ENCODE assay signal across 25 cellular contexts in the genomic region with DNA sequence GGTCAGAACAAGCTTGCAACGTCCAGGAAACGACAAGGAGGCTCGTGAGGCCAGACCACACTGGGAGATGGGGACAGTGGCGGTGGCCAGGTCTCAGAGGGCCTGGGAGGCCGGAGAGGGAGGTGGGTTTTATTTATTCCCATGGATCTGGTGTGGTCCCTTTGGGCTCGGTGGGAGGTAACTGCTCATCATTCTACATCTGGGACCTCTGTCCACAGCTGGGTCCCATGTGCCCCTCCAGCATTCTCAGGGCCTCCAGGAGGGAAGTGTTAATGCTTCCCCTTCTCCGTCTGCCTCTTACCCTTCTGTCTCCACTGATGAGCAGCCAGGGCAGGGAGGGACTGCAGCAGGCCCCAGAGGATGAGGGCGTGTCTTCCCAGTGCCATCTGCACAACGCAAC. TPM values are rescaled to one million over a fixed set of nuclear protein-coding genes. Genes with fewer than 3 reads are reported as not detected.
DNase-seq lines count a peak whose midpoint lies in the region; ATAC-seq and TF ChIP-seq lines count a peak whose summit lies in the region.
"Had no signal": no experiment of that assay in that cellular context is flagged by ENCODE, and none has a peak within 500 bp of the region (broad histone marks: within the 10 kb centered on the region; RNA-seq: fewer than 3 reads in every experiment).

No MANE protein-coding gene starts in this region.

- WGBS in mesenchymal stem cell = 59% methylated on average over 8 of the region's 9 CpGs

- DNase-seq in Kasumi-1 (lab: John Stamatoyannopoulos, UW) (peak; percentile 29 to 40), mesenchymal stem cell (no peak), type B pancreatic cell (ENCODE audit: extremely low spot score, unreplicated experiment) (no peak), amniotic stem cell (lab: John Stamatoyannopoulos, UW) (no peak), NOMO-1 treated with DMSO at 0.1 percent for 48 hours (lab: John Stamatoyannopoulos, UW; ENCODE audit: unreplicated experiment) (no peak)
- DNase-seq: activated CD4-positive, alpha-beta memory T cell treated with anti-CD3 and anti-CD28 coated beads for 36 hours; activated T-cell treated with anti-CD3 and anti-CD28 coated beads for 4 hours; amygdala; Calu3; caudate nucleus; dorsolateral prefrontal cortex; foreskin keratinocyte; hypothalamus; NCI-H1436; NCI-H774; PC-3; small intestine; stimulated activated CD4-positive, alpha-beta T cell treated with anti-CD3 and anti-CD28 coated beads, Interleukin-2, amount 100 ng/mL, for 48 hours; stimulated activated naive CD8-positive, alpha-beta T cell treated with anti-CD3 and anti-CD28 coated beads, Interleukin-15, Interleukin-2, amounts not matched to agents 100 U/mL and 50 U/mL, for 24 hours had no signal

- no peaks in the 10 kb centered on the region for H3K36me3 Mint-ChIP-seq in type B pancreatic cell
- H3K36me3 Mint-ChIP-seq: activated CD4-positive, alpha-beta memory T cell treated with anti-CD3 and anti-CD28 coated beads for 36 hours; WTC11 had no signal

- H2BK5ac ChIP-seq in mesenchymal stem cell (ENCODE audit: low read depth, low read length, poor library complexity, severe bottlenecking) = no peak overlapping the region

- H3K4me3 ChIP-seq in mesenchymal stem cell (ENCODE audit: insufficient read depth in 1 of 2, low read depth in 1 of 2, low read length in 2 of 2) = no peak overlapping the region
- H3K4me3 ChIP-seq: dorsolateral prefrontal cortex, tibial nerve had no signal

- peak overlapping the region; percentile 64 for H3K27ac Mint-ChIP-seq in type B pancreatic cell
- H3K27ac Mint-ChIP-seq: activated CD4-positive, alpha-beta memory T cell treated with anti-CD3 and anti-CD28 coated beads for 36 hours; B cell; WTC11 had no signal

- H3K79me1 ChIP-seq in mesenchymal stem cell (replicated peaks; ENCODE audit: low read length, poor library complexity, severe bottlenecking) = no peaks in the 10 kb centered on the region

- H3K4me1 ChIP-seq in mesenchymal stem cell (ENCODE audit: control insufficient read depth, insufficient read depth, low read depth, low read length) = peaks cover under 1% of the 10 kb centered on the region

- H2AFZ ChIP-seq in mesenchymal stem cell (ENCODE audit: low read depth, low read length) = no peak overlapping the region

- no peak overlapping the region for H3K4ac ChIP-seq in mesenchymal stem cell (ENCODE audit: low read depth in 1 of 2, low read length in 2 of 2)

- H3K23ac ChIP-seq in mesenchymal stem cell (ENCODE audit: low read length in 2 of 2) = no peak overlapping the region

- H3K9me3 ChIP-seq in mesenchymal stem cell (ENCODE audit: control insufficient read depth, low read length) = no peaks in the 10 kb centered on the region
- H3K9me3 ChIP-seq: tibial nerve had no signal

- H2BK15ac ChIP-seq in mesenchymal stem cell (ENCODE audit: low read depth, poor library complexity, severe bottlenecking) = peak overlapping the region; percentile 68

- no peak overlapping the region for H3K27ac ChIP-seq in mesenchymal stem cell (ENCODE audit: low read length, poor library complexity, severe bottlenecking)
- H3K27ac ChIP-seq: dorsolateral prefrontal cortex, foreskin keratinocyte, HL-60, tibial nerve had no signal

- H3K18ac ChIP-seq in mesenchymal stem cell (ENCODE audit: low read depth in 1 of 2, low read length in 2 of 2) = peak overlapping the region; percentile 26 to 57

- no peak overlapping the region for H3K9ac ChIP-seq in mesenchymal stem cell (ENCODE audit: low read length)

- ATAC-seq in SK-N-SH treated with all-trans-retinoic acid at 6 μM for 48 hours = peak; percentile 60
- no peak for ATAC-seq in HG03196 (IDR thresholded peaks at IDR 0.05; ENCODE audit: unreplicated experiment)
- ATAC-seq: foreskin keratinocyte; PC-3; stimulated activated naive CD8-positive, alpha-beta T cell treated with anti-CD3 and anti-CD28 coated beads, Interleukin-15, Interleukin-2, amounts not matched to agents 100 U/mL and 50 U/mL, for 24 hours; WTC11 had no signal

- peaks cover 51% of the 10 kb centered on the region for H3K4me1 Mint-ChIP-seq in type B pancreatic cell (ENCODE audit: unreplicated experiment)

- peaks cover 0 to 6% of the 10 kb centered on the region in 2 experiments for H3K27me3 ChIP-seq in mesenchymal stem cell (ENCODE audit: control insufficient read depth in 1 of 2, insufficient read depth in 1 of 2, low read length in 2 of 2)
- H3K27me3 ChIP-seq: dorsolateral prefrontal cortex, foreskin keratinocyte, tibial nerve had no signal

- no peak overlapping the region for H3K14ac ChIP-seq in mesenchymal stem cell (ENCODE audit: low read length in 2 of 2)

- H3K36me3 ChIP-seq in mesenchymal stem cell (ENCODE audit: control insufficient read depth in 1 of 2, insufficient read depth in 2 of 2, low read depth in 1 of 2, low read length in 2 of 2) = no peaks in the 10 kb centered on the region
- H3K36me3 ChIP-seq: tibial nerve had no signal

- H3K27me3 Mint-ChIP-seq in type B pancreatic cell = no peaks in the 10 kb centered on the region

- H3K4me2 ChIP-seq in mesenchymal stem cell (ENCODE audit: low read length, poor library complexity, severe bottlenecking) = no peak overlapping the region

- H3K9me3 Mint-ChIP-seq in type B pancreatic cell = peaks cover 5% of the 10 kb centered on the region

- peak overlapping the region; percentile 36 for H3K4me3 Mint-ChIP-seq in type B pancreatic cell
- H3K4me3 Mint-ChIP-seq: activated CD4-positive, alpha-beta memory T cell treated with anti-CD3 and anti-CD28 coated beads for 36 hours; B cell; WTC11 had no signal

- no peak for TF ChIP-seq CTCF in type B pancreatic cell (conservative IDR thresholded peaks at IDR 0.05)

- peak overlapping the region in 1 of 2 experiments; percentile 81 for H2BK12ac ChIP-seq in mesenchymal stem cell (ENCODE audit: low read length in 2 of 2)

- H4K91ac ChIP-seq in mesenchymal stem cell (ENCODE audit: low read length) = peak overlapping the region; percentile 70

- peak overlapping the region; percentile 45 for H2AK5ac ChIP-seq in mesenchymal stem cell (ENCODE audit: low read length, severe bottlenecking)

- H2BK120ac ChIP-seq in mesenchymal stem cell (ENCODE audit: low read depth, low read length) = no peak overlapping the region

- H4K8ac ChIP-seq in mesenchymal stem cell (ENCODE audit: low read length) = peak overlapping the region; percentile 62

TF ChIP-seq in SK-N-SH treated with all-trans-retinoic acid at 6 μM for 48 hours, 23 proteins besides CTCF, POLR2A, EP300 and RAD21:
- TF ChIP-seq ZNF565 (CRISPR knock-in tag; conservative IDR thresholded peaks at IDR 0.05; ENCODE audit: low read depth) = no peak
- TF ChIP-seq ZNF70 (CRISPR knock-in tag; IDR thresholded peaks at IDR 0.05) = peak; percentile 15; the same call in 1 of the 2 replicates

RNA-seq across cellular contexts. Expression of a gene that starts 35.7 kb away (rescaled TPM):
- 120 TPM for polyA plus RNA-seq in mesenchymal stem cell (2013, experiment 1 of 2)
- polyA plus RNA-seq in mesenchymal stem cell (2013, experiment 2 of 2) = 113 TPM
- 219 and 227 TPM in 2 replicates for total RNA-seq in type B pancreatic cell (ENCODE audit: low replicate concordance)

Comparison
In these comparisons a context has a peak if more than half of its experiments do, and no peak if none do; other contexts are left out.
1. DNase-seq: peak in Kasumi-1 (2 of 2); none in mesenchymal stem cell (single experiment), type B pancreatic cell (single experiment), amniotic stem cell (single experiment) and NOMO-1 treated with DMSO at 0.1 percent for 48 hours (single experiment).